ENCODE assay signal across 1 cellular context in the genomic region with DNA sequence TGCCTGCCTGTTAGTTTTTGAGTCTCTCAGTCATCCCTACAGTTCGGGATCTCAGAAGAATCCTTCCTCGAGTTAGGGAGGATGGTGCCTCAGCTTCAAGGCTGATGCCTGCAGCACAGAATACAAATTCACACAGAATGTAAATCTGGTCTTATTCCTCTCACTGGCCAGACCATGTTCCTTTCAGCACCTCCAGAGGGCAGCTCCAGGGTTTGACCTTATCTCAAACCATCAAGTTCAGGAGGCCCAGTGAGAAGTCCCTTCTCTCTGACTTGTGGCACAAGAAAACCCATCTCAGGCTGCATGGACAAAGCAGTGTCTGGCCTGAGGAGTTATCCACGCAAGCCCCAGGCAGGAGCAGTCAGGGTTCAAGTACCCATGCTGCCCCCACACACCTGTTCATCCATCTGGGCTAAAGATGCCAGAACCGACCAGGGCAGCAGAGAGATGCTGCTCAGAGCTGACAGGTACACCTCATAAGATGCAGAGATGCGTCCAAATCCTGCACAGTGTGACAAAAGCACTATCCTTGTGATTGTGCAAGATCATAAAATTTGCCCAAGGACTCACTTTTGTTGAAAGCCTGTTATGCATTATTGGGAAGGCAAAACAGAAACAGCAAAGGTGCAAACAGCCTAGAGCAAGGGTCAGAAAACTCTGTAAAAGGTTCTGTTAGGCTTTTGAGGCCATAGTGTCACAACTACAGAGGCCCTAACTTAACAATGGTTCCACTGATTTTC.
TF ChIP-seq lines count a peak whose summit lies in the region.

No MANE protein-coding gene starts in this region.

TF ChIP-seq in HepG2, 621 proteins besides CTCF, POLR2A, EP300 and RAD21 (continued from another document):
- TF ChIP-seq SOX6 (IDR thresholded peaks at IDR 0.05) (no peak), SOX6 (CRISPR knock-in tag; IDR thresholded peaks at IDR 0.05) (0 out of 2 replicates have a peak, but pooled peaks have one; percentile 27), CEBPB (IDR thresholded peaks at IDR 0.05; ENCODE audit: borderline replicate concordance, low read depth, low read length) (peak; percentile 76), MED1 (CRISPR knock-in tag; IDR thresholded peaks at IDR 0.05) (no peak), CC2D1A (CRISPR knock-in tag; IDR thresholded peaks at IDR 0.05) (no peak), SMC3 (IDR thresholded peaks at IDR 0.05; ENCODE audit: low read length) (peak; percentile 71), STAG1 (CRISPR knock-in tag; IDR thresholded peaks at IDR 0.05) (peak; percentile 74)
- TF ChIP-seq, protein P1, sequence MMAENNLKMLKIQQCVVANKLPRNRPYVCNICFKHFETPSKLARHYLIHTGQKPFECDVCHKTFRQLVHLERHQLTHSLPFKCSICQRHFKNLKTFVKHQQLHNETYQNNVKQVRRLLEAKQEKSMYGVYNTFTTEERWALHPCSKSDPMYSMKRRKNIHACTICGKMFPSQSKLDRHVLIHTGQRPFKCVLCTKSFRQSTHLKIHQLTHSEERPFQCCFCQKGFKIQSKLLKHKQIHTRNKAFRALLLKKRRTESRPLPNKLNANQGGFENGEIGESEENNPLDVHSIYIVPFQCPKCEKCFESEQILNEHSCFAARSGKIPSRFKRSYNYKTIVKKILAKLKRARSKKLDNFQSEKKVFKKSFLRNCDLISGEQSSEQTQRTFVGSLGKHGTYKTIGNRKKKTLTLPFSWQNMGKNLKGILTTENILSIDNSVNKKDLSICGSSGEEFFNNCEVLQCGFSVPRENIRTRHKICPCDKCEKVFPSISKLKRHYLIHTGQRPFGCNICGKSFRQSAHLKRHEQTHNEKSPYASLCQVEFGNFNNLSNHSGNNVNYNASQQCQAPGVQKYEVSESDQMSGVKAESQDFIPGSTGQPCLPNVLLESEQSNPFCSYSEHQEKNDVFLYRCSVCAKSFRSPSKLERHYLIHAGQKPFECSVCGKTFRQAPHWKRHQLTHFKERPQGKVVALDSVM (CRISPR knock-in tag; IDR thresholded peaks at IDR 0.05): peak; percentile 14; the same call in 1 of the 2 replicates
- TF ChIP-seq, protein P2, sequence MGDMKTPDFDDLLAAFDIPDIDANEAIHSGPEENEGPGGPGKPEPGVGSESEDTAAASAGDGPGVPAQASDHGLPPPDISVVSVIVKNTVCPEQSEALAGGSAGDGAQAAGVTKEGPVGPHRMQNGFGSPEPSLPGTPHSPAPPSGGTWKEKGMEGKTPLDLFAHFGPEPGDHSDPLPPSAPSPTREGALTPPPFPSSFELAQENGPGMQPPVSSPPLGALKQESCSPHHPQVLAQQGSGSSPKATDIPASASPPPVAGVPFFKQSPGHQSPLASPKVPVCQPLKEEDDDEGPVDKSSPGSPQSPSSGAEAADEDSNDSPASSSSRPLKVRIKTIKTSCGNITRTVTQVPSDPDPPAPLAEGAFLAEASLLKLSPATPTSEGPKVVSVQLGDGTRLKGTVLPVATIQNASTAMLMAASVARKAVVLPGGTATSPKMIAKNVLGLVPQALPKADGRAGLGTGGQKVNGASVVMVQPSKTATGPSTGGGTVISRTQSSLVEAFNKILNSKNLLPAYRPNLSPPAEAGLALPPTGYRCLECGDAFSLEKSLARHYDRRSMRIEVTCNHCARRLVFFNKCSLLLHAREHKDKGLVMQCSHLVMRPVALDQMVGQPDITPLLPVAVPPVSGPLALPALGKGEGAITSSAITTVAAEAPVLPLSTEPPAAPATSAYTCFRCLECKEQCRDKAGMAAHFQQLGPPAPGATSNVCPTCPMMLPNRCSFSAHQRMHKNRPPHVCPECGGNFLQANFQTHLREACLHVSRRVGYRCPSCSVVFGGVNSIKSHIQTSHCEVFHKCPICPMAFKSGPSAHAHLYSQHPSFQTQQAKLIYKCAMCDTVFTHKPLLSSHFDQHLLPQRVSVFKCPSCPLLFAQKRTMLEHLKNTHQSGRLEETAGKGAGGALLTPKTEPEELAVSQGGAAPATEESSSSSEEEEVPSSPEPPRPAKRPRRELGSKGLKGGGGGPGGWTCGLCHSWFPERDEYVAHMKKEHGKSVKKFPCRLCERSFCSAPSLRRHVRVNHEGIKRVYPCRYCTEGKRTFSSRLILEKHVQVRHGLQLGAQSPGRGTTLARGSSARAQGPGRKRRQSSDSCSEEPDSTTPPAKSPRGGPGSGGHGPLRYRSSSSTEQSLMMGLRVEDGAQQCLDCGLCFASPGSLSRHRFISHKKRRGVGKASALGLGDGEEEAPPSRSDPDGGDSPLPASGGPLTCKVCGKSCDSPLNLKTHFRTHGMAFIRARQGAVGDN (CRISPR knock-in tag; IDR thresholded peaks at IDR 0.05): 0 out of 2 replicates have a peak, but pooled peaks have one; percentile 14
